Comparison of ENCODE assay signal across 8 cellular contexts in the genomic region with DNA sequence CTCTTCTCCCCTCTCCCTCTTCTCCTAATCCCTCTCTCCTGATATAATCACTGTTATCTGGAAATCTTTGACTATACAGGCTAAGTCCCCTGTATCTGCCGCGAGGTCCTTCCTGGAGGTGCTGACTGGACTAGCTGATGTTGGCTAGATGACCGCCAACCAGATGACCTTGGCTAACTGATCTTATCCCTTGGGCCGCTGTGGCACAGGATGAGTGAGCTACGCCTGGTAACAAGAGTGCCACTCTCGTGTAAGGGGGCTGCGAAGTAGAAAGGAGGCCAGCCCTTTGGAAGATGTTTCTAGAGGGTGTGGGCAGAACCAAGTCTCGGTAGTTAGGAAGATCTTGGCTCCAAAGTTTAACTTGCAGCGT. TPM values are rescaled to one million over a fixed set of nuclear protein-coding genes. Genes with fewer than 3 reads are reported as not detected.
DNase-seq lines count a peak whose midpoint lies in the region; ATAC-seq, FAIRE-seq and TF ChIP-seq lines count a peak whose summit lies in the region.

No MANE protein-coding gene starts in this region.

- peak overlapping the region; percentile 83 for H3K27ac Mint-ChIP-seq in activated naive CD8-positive, alpha-beta T cell

- TF ChIP-seq CTCF in keratinocyte (optimal IDR thresholded peaks at IDR 0.05 in 1 of 3, IDR thresholded peaks at IDR 0.05 in 1 of 3, conservative IDR thresholded peaks at IDR 0.05 in 1 of 3; ENCODE audit: extremely low read depth in 1 of 3, insufficient read depth in 2 of 3, low read length in 3 of 3), result no peak

- dilution Hi-C loops in keratinocyte (cut with MboI; ENCODE audit: extremely low pct_ligation_motif_present, low sequenced_read_pairs), result no loop called here

- no peak overlapping the region for H3K27ac ChIP-seq in keratinocyte (ENCODE audit: control insufficient read depth, insufficient read depth, low read length)

- H3K4me1 Mint-ChIP-seq in activated naive CD8-positive, alpha-beta T cell (ENCODE audit: low read depth), result peaks cover 34% of the 10 kb centered on the region

- H3K4me3 Mint-ChIP-seq in activated naive CD8-positive, alpha-beta T cell, result peak overlapping the region; percentile 89

- H3K9ac ChIP-seq in keratinocyte (ENCODE audit: control insufficient read depth, extremely low read depth, insufficient read depth, low read length), result peak overlapping the region; percentile 63

- peak overlapping the region; percentile 79 for H3K4me2 ChIP-seq in keratinocyte (ENCODE audit: control insufficient read depth, extremely low read depth, insufficient read depth, low read depth, low read length)

- no peaks in the 10 kb centered on the region for H4K20me1 ChIP-seq in keratinocyte (ENCODE audit: control insufficient read depth, extremely low read depth, insufficient read depth, low read length)

- peaks cover 0 to 9% of the 10 kb centered on the region in 2 experiments for H3K36me3 ChIP-seq in keratinocyte (ENCODE audit: control insufficient read depth in 2 of 2, extremely low read depth in 1 of 2, insufficient read depth in 2 of 2, low read length in 2 of 2)

- H3K9me3 Mint-ChIP-seq in activated naive CD8-positive, alpha-beta T cell (ENCODE audit: low read depth), result peaks cover 8% of the 10 kb centered on the region

- H3K9me3 ChIP-seq in keratinocyte (ENCODE audit: control insufficient read depth, low read depth, low read length), result peaks cover 3% of the 10 kb centered on the region

- peak; percentile 16 for ATAC-seq in GM21367 (IDR thresholded peaks at IDR 0.05; ENCODE audit: unreplicated experiment)
- ATAC-seq in HG03575 (IDR thresholded peaks at IDR 0.05; ENCODE audit: extremely low read depth, insufficient number of reproducible peaks, low FRiP score, unreplicated experiment), result peak; percentile 19

- no peak for FAIRE-seq in keratinocyte (lab: Jason Lieb, UNC)

- H3K4me1 ChIP-seq in keratinocyte (ENCODE audit: control insufficient read depth, extremely low read depth, insufficient read depth, low read length), result peaks cover 10% of the 10 kb centered on the region

- peaks cover 46% of the 10 kb centered on the region for H3K79me2 ChIP-seq in keratinocyte (ENCODE audit: control insufficient read depth, insufficient read depth, low read length)

- H3K9me1 ChIP-seq in keratinocyte (ENCODE audit: control insufficient read depth, extremely low read depth, insufficient read depth, low read length), result no peaks in the 10 kb centered on the region

- H3K4me3 ChIP-seq in keratinocyte (ENCODE audit: control insufficient read depth in 2 of 3, extremely low read depth in 1 of 3, insufficient read depth in 2 of 3, low read depth in 1 of 3, low read length in 3 of 3), result peak overlapping the region in 2 of 3 experiments; percentile 79 to 100

- peaks cover 5% of the 10 kb centered on the region for H3K27me3 Mint-ChIP-seq in activated naive CD8-positive, alpha-beta T cell

- no peaks in the 10 kb centered on the region for H3K27me3 ChIP-seq in keratinocyte (ENCODE audit: control insufficient read depth, extremely low read depth, insufficient read depth, low read length)

- DNase-seq in DMS53 (lab: John Stamatoyannopoulos, UW), result peak; percentile 79
- DNase-seq in keratinocyte (ENCODE audit: low read depth, low spot score), result no peak
- peak; percentile 60 for DNase-seq in superior temporal gyrus (ENCODE audit: extremely low spot score)
- DNase-seq in EL, result no peak
- DNase-seq in NCI-H1436 (lab: John Stamatoyannopoulos, UW), result no peak

- peak overlapping the region; percentile 94 for H2AFZ ChIP-seq in keratinocyte (ENCODE audit: control insufficient read depth, low read length)

- peaks cover 21% of the 10 kb centered on the region for H3K36me3 Mint-ChIP-seq in activated naive CD8-positive, alpha-beta T cell

RNA-seq across cellular contexts. Expression of a gene that starts 0.3 kb away (rescaled TPM):
- 38.1 to 63.1 TPM (median 48.6 TPM) in 3 replicates for polyA plus RNA-seq in keratinocyte
- 18.6 TPM for polyA plus RNA-seq in keratinocyte (2011; ENCODE audit: low read depth)
- 27.6 and 39.7 TPM in 2 replicates for polyA plus RNA-seq in keratinocyte (2011; cell fraction: cytosol; rRNA removed)
- polyA plus RNA-seq in keratinocyte (2011; cell fraction: nucleus; rRNA removed), result 49.0 and 58.6 TPM in 2 replicates
- polyA plus RNA-seq in keratinocyte (2012; ENCODE audit: low replicate concordance), result 22.9 and 38.1 TPM in 2 replicates
- polyA minus RNA-seq in keratinocyte, result 64.6 to 107 TPM (median 96.3 TPM) in 3 replicates
- polyA minus RNA-seq in keratinocyte (2011; cell fraction: cytosol; rRNA and poly(A)+ RNA removed), result 33.0 TPM
- 38.9 and 74.4 TPM in 2 replicates for polyA minus RNA-seq in keratinocyte (2011; cell fraction: nucleus; rRNA and poly(A)+ RNA removed)

Comparison
In these comparisons a context has a peak if more than half of its experiments do, and no peak if none do; other contexts are left out.
1. DNase-seq: peak in DMS53 (single experiment) and superior temporal gyrus (single experiment); none in keratinocyte (single experiment), EL (single experiment) and NCI-H1436 (single experiment).